Comparison of ENCODE assay signal across 34 cellular contexts in the genomic region with DNA sequence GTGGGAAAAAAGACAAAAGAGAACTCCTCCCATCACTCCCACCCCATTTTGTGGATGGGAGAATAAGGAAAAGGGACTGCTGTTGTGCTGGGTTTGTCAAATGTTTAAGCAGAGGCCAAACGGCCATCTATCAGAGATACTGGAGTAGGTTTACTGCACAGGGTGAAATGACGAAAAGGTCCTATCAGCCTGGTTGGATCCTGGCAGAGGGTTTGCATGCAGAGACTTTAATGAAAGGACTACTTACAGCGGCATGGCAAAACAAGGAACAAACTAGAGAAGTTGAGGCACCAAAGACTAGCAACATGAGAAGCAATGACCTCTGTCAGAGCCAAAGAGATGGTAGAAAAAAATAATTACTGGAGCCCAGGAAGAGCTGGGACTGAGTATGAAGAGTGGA. TPM values are rescaled to one million over a fixed set of nuclear protein-coding genes. Genes with fewer than 3 reads are reported as not detected.
"Had no signal": no experiment of that assay in that cellular context is flagged by ENCODE, and none has a peak within 500 bp of the region (broad histone marks: within the 10 kb centered on the region; RNA-seq: fewer than 3 reads in every experiment).

No MANE protein-coding gene starts in this region.

- DNase-seq: activated CD4-positive, alpha-beta memory T cell treated with anti-CD3 and anti-CD28 coated beads, Interleukin-2, amount 10 ng/mL, durations not matched to agents 7 days and 5 days; activated CD4-positive, alpha-beta T cell treated with anti-CD3 and anti-CD28 coated beads for 1 hour; activated CD4-positive, alpha-beta T cell treated with anti-CD3 and anti-CD28 coated beads for 36 hours; activated CD4-positive, alpha-beta T cell treated with anti-CD3 and anti-CD28 coated beads for 48 hours; activated CD4-positive, alpha-beta T cell treated with anti-CD3 and anti-CD28 coated beads, Interleukin-2, amount 10 ng/mL, durations not matched to agents 7 days and 5 days; activated CD4-positive, alpha-beta T cell treated with anti-CD3 and anti-CD28 coated beads, Interleukin-2, amount 50 U/mL, for 48 hours; activated CD4-positive, CD25-positive, alpha-beta regulatory T cell; activated CD8-positive, alpha-beta memory T cell treated with anti-CD3 and anti-CD28 coated beads for 24 hours; activated CD8-positive, alpha-beta memory T cell treated with anti-CD3 and anti-CD28 coated beads, Interleukin-2, amount 10 ng/mL, durations not matched to agents 7 days and 5 days; activated CD8-positive, alpha-beta memory T cell treated with anti-CD3 and anti-CD28 coated beads, Interleukin-2, amount 50 U/mL, for 48 hours; activated CD8-positive, alpha-beta T cell treated with anti-CD3 and anti-CD28 coated beads, Interleukin-2, amount 10 ng/mL, durations not matched to agents 7 days and 5 days; activated effector memory CD4-positive, alpha-beta T cell treated with Interleukin-2 at 50 U/mL for 16 hours; activated gamma-delta T cell; activated naive CD4-positive, alpha-beta T cell treated with anti-CD3 and anti-CD28 coated beads, Interleukin-2, amount 10 ng/mL, durations not matched to agents 7 days and 5 days; activated naive CD4-positive, alpha-beta T cell treated with Interleukin-2 at 50 U/mL for 16 hours; activated naive CD8-positive, alpha-beta T cell treated with anti-CD3 and anti-CD28 coated beads, Interleukin-2, amount 10 ng/mL, durations not matched to agents 7 days and 5 days; activated naive CD8-positive, alpha-beta T cell treated with anti-CD3 and anti-CD28 coated beads, Interleukin-2, amount 50 U/mL, for 24 hours; activated T-cell treated with anti-CD3 and anti-CD28 coated beads, Interleukin-2, amount 50 U/mL, for 24 hours; activated T-cell treated with anti-CD3 and anti-CD28 coated beads, Interleukin-2, amount 50 U/mL, for 48 hours; amygdala; anterior cingulate cortex; caudate nucleus; cerebellar nuclear complex; T-helper 2 cell; T-helper 9 cell; WERI-Rb-1 had no signal

- H3K36me3 ChIP-seq: ascending aorta, cardiac muscle cell, WERI-Rb-1 had no signal

- FAIRE-seq: bronchial epithelial cell had no signal

- H3K27ac ChIP-seq: ascending aorta, cardiac muscle cell, WERI-Rb-1 had no signal

- H3K4me3 ChIP-seq: ascending aorta, cardiac muscle cell had no signal

- H3K27me3 ChIP-seq: ascending aorta, cardiac muscle cell had no signal

- H3K4me1 ChIP-seq: ascending aorta had no signal

- ATAC-seq: activated CD4-positive, alpha-beta T cell treated with anti-CD3 and anti-CD28 coated beads for 36 hours; activated CD4-positive, CD25-positive, alpha-beta regulatory T cell treated with anti-CD3 and anti-CD28 coated beads, Interleukin-2, amount 50 U/mL, for 24 hours; activated CD8-positive, alpha-beta memory T cell treated with anti-CD3 and anti-CD28 coated beads, Interleukin-2, amount 10 ng/mL, durations not matched to agents 7 days and 5 days; activated CD8-positive, alpha-beta T cell treated with anti-CD3 and anti-CD28 coated beads, Interleukin-2, amount 10 ng/mL, durations not matched to agents 7 days and 5 days; activated naive CD8-positive, alpha-beta T cell treated with anti-CD3 and anti-CD28 coated beads, Interleukin-2, amount 50 U/mL, for 24 hours; WTC11 had no signal

RNA-seq across cellular contexts. Expression of gene HEPHL1, which starts 32.2 kb away (rescaled TPM):
- total RNA-seq: activated CD4-positive, alpha-beta memory T cell treated with anti-CD3 and anti-CD28 coated beads, Interleukin-2, amount 10 ng/mL, durations not matched to agents 7 days and 5 days; activated CD4-positive, alpha-beta T cell treated with anti-CD3 and anti-CD28 coated beads for 36 hours; activated CD4-positive, alpha-beta T cell treated with anti-CD3 and anti-CD28 coated beads, Interleukin-2, amount 10 ng/mL, durations not matched to agents 7 days and 5 days; activated CD8-positive, alpha-beta memory T cell treated with anti-CD3 and anti-CD28 coated beads, Interleukin-2, amount 10 ng/mL, durations not matched to agents 7 days and 5 days; activated CD8-positive, alpha-beta T cell treated with anti-CD3 and anti-CD28 coated beads, Interleukin-2, amount 10 ng/mL, durations not matched to agents 7 days and 5 days; activated naive CD8-positive, alpha-beta T cell treated with anti-CD3 and anti-CD28 coated beads, Interleukin-2, amount 10 ng/mL, durations not matched to agents 7 days and 5 days; activated T-helper 2 cell treated with anti-CD3 and anti-CD28 coated beads, Interferon-gamma antibody, Interleukin-2, Interleukin-4, amounts not matched to agents 10 μg/mL and 5 μg/mL and 100 μg/mL, durations not matched to agents 14 hours and 24 hours and 36 hours; ascending aorta; cardiac muscle cell; chondrocyte had no signal
- polyA plus RNA-seq: adipose tissue, cardiac muscle cell had no signal
